Comparison of ENCODE assay signal across 2 cellular contexts in the genomic region with DNA sequence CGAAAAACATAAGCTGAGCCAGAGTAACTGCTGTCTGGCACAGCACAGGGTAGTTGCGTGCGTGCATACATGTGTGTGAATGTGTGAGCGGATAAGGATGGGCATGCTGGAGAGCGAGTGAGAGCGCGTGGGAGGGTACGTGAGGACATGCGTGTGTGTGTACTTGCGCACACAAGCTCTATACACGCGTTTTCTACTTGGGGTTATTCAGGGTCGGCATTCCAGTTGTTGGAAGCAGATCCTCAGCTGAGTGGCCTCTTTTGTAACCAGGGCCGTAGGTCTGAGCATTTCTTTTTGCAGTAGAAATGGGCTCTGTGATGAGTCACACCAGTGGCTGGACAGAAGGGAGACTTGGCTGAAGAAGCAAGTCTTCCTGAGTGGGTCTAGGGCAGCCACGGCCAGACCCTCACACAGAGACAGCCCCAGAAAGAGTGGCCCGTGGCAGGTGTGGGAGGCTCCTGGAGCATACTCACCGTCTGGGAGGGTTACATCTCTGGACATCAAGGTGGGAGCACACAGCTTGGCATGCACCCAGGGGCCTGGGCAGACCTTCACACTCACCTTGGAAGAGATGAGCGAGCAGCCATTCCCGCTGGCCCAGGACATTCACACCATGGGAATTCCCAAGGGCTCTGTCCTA.
TF ChIP-seq lines count a peak whose summit lies in the region.

No MANE protein-coding gene starts in this region.

TF ChIP-seq in A549, 52 proteins besides CTCF, POLR2A, EP300 and RAD21 (continued from another document and continues in another):
- TF ChIP-seq, protein P1, sequence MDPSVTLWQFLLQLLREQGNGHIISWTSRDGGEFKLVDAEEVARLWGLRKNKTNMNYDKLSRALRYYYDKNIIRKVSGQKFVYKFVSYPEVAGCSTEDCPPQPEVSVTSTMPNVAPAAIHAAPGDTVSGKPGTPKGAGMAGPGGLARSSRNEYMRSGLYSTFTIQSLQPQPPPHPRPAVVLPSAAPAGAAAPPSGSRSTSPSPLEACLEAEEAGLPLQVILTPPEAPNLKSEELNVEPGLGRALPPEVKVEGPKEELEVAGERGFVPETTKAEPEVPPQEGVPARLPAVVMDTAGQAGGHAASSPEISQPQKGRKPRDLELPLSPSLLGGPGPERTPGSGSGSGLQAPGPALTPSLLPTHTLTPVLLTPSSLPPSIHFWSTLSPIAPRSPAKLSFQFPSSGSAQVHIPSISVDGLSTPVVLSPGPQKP (IDR thresholded peaks at IDR 0.05; ENCODE audit: low read depth, low read length): no peak
- peak; percentile 21; the same call in 1 of the 2 replicates for TF ChIP-seq JUNB (IDR thresholded peaks at IDR 0.05)
- TF ChIP-seq KDM5A (IDR thresholded peaks at IDR 0.05): no peak
- 0 out of 2 replicates have a peak, but pooled peaks have one; percentile 31 for TF ChIP-seq HOXB13 (CRISPR knock-in tag; IDR thresholded peaks at IDR 0.05; ENCODE audit: low read depth)
- TF ChIP-seq, protein P2, sequence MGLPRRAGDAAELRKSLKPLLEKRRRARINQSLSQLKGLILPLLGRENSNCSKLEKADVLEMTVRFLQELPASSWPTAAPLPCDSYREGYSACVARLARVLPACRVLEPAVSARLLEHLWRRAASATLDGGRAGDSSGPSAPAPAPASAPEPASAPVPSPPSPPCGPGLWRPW (IDR thresholded peaks at IDR 0.05): no peak
- TF ChIP-seq RCOR1 (IDR thresholded peaks at IDR 0.05; ENCODE audit: low read depth, low read length): no peak
- TF ChIP-seq CHD2 (IDR thresholded peaks at IDR 0.05; ENCODE audit: low read length, partially characterized antibody): no peak
- no peak; the same call in 1 of the 2 replicates for TF ChIP-seq TP53 (CRISPR knock-in tag; IDR thresholded peaks at IDR 0.05)
- TF ChIP-seq SREBF2 (IDR thresholded peaks at IDR 0.05): no peak
- no peak for TF ChIP-seq FOSL2 (IDR thresholded peaks at IDR 0.05)
- peak; percentile 89 for TF ChIP-seq FOSL2 (CRISPR knock-in tag; IDR thresholded peaks at IDR 0.05)
- TF ChIP-seq MAX (IDR thresholded peaks at IDR 0.05): peak; percentile 36; the same call in 1 of the 2 replicates
- no peak for TF ChIP-seq HEYL (CRISPR knock-in tag; IDR thresholded peaks at IDR 0.05)
- no peak for TF ChIP-seq MAZ (IDR thresholded peaks at IDR 0.05; ENCODE audit: borderline replicate concordance, low read depth, low read length)
- peak in 1 of 2 experiments; percentile 36; a peak in 1 of 4 replicates for TF ChIP-seq CEBPB (IDR thresholded peaks at IDR 0.05)
- no peak; the same call in 1 of the 2 replicates for TF ChIP-seq MYC (IDR thresholded peaks at IDR 0.05; ENCODE audit: borderline replicate concordance, low read length)
- TF ChIP-seq KDM1A (IDR thresholded peaks at IDR 0.05; ENCODE audit: low read depth): no peak
- no peak for TF ChIP-seq REST (IDR thresholded peaks at IDR 0.05)
- no peak for TF ChIP-seq ESRRA (IDR thresholded peaks at IDR 0.05; ENCODE audit: borderline replicate concordance, low read length)
- TF ChIP-seq JUN (IDR thresholded peaks at IDR 0.05): no peak
- TF ChIP-seq RFX5 (IDR thresholded peaks at IDR 0.05): no peak
- TF ChIP-seq, protein P3, sequence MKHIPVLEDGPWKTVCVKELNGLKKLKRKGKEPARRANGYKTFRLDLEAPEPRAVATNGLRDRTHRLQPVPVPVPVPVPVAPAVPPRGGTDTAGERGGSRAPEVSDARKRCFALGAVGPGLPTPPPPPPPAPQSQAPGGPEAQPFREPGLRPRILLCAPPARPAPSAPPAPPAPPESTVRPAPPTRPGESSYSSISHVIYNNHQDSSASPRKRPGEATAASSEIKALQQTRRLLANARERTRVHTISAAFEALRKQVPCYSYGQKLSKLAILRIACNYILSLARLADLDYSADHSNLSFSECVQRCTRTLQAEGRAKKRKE (CRISPR knock-in tag; IDR thresholded peaks at IDR 0.05; ENCODE audit: low read depth): peak; percentile 70; the same call in 1 of the 2 replicates
- TF ChIP-seq ZFP36 (IDR thresholded peaks at IDR 0.05; ENCODE audit: borderline replicate concordance, partially characterized antibody): no peak
- TF ChIP-seq, protein P4, sequence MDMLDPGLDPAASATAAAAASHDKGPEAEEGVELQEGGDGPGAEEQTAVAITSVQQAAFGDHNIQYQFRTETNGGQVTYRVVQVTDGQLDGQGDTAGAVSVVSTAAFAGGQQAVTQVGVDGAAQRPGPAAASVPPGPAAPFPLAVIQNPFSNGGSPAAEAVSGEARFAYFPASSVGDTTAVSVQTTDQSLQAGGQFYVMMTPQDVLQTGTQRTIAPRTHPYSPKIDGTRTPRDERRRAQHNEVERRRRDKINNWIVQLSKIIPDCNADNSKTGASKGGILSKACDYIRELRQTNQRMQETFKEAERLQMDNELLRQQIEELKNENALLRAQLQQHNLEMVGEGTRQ (IDR thresholded peaks at IDR 0.05): no peak
- no peak for TF ChIP-seq GATA3 (IDR thresholded peaks at IDR 0.05; ENCODE audit: borderline replicate concordance)
- no peak for TF ChIP-seq RARB (CRISPR knock-in tag; IDR thresholded peaks at IDR 0.05)

TF ChIP-seq in IMR-90, 13 proteins besides CTCF, POLR2A, EP300 and RAD21 (continued from another document):
- TF ChIP-seq, protein P1 (IDR thresholded peaks at IDR 0.05; ENCODE audit: borderline replicate concordance, low read depth, low read length): no peak
- TF ChIP-seq, protein P4 (IDR thresholded peaks at IDR 0.05; ENCODE audit: low read depth, low read length): no peak
- peak; percentile 47; the same call in 1 of the 2 replicates for TF ChIP-seq MAZ (IDR thresholded peaks at IDR 0.05; ENCODE audit: borderline replicate concordance, low read depth, low read length)
- no peak for TF ChIP-seq SMC3 (IDR thresholded peaks at IDR 0.05; ENCODE audit: low read depth, low read length)
- TF ChIP-seq MAFK (IDR thresholded peaks at IDR 0.05; ENCODE audit: low read depth, low read length): no peak
- TF ChIP-seq FOS (IDR thresholded peaks at IDR 0.05; ENCODE audit: low read depth, low read length): peak; percentile 85
- TF ChIP-seq MXI1 (IDR thresholded peaks at IDR 0.05; ENCODE audit: borderline replicate concordance, low read depth, low read length): no peak
- peak; percentile 47 for TF ChIP-seq BHLHE40 (IDR thresholded peaks at IDR 0.05; ENCODE audit: low read depth, low read length)
- TF ChIP-seq CEBPB (IDR thresholded peaks at IDR 0.05; ENCODE audit: low read depth, low read length): peak; percentile 72
TF ChIP-seq in IMR-90: peak in this region for 4.
